ENCODE assay signal across 1 cellular context in the genomic region with DNA sequence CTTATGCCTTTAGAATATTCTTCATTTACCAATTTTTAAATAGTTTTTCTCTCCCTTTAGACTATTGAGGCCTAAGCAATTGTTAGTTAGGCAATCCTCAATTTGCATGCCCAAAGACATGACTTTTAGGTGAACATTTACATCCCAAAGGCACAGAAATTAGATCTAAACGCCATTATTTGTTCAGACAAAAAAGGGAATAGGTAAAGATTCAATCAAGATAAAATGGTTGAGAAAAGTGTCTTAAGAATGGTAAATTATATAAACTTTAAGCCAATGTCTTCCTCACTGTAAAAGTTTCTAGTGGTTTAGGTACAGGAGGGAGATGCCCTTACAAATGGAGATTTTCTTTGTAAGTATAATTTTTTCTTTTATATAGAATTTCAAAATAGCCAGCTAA.
TF ChIP-seq lines count a peak whose summit lies in the region.

No MANE protein-coding gene starts in this region.

TF ChIP-seq in SK-N-SH treated with all-trans-retinoic acid at 6 μM for 48 hours, 23 proteins besides CTCF, POLR2A, EP300 and RAD21 (continued from another document):
- TF ChIP-seq, protein P1, sequence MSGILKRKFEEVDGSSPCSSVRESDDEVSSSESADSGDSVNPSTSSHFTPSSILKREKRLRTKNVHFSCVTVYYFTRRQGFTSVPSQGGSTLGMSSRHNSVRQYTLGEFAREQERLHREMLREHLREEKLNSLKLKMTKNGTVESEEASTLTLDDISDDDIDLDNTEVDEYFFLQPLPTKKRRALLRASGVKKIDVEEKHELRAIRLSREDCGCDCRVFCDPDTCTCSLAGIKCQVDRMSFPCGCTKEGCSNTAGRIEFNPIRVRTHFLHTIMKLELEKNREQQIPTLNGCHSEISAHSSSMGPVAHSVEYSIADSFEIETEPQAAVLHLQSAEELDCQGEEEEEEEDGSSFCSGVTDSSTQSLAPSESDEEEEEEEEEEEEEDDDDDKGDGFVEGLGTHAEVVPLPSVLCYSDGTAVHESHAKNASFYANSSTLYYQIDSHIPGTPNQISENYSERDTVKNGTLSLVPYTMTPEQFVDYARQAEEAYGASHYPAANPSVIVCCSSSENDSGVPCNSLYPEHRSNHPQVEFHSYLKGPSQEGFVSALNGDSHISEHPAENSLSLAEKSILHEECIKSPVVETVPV (CRISPR knock-in tag; IDR thresholded peaks at IDR 0.05), result no peak
